ENCODE assay signal across 17 cellular contexts in the genomic region with DNA sequence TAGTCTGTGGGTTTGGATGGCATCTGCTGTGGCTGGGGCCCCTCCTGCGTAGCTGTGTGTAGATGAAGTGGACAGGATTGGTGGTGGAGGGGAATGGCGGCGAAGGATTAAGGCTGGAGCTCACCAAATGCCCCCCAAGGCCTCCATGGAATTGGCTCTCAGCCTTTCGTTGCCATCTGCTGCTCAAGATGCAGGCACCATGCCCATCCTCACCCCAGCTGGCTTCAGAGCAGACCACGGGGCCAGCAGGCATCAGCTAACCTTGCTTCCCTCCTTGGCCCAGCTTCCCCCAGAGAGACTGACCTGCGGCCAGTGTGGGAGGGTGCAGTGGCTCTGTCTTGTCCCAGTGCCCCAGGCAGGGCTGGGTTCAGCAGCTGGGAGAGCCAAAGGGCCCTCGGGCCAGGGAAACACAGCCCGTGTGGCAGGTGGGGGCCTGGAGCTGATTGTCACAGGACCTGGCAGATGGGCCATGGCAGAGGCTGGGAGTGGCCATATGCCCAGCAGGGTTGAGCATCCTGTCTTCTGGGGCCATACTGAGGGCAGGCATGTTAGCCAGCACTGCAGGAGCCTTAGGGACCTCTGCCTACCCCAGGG.
DNase-seq lines count a peak whose midpoint lies in the region; ATAC-seq, FAIRE-seq and TF ChIP-seq lines count a peak whose summit lies in the region.
"Had no signal": no experiment of that assay in that cellular context is flagged by ENCODE, and none has a peak within 500 bp of the region (broad histone marks: within the 10 kb centered on the region; RNA-seq: fewer than 3 reads in every experiment).

No MANE protein-coding gene starts in this region.

- peak; percentile 81 for DNase-seq in DMS 273 treated with DMSO at 0.1 percent for 48 hours (lab: John Stamatoyannopoulos, UW)
- peak; percentile 63 for DNase-seq in NCI-H2171 treated with DMSO at 0.1 percent for 48 hours (lab: John Stamatoyannopoulos, UW)
- DNase-seq in cerebellum (ENCODE audit: low spot score), result peak; percentile 84
- no peak for DNase-seq in HTR-8/SVneo (ENCODE audit: insufficient read length, low spot score)
- DNase-seq in GM10266 (ENCODE audit: extremely low spot score), result no peak
- no peak for DNase-seq in colonic mucosa
- DNase-seq in left cardiac atrium, result no peak
- DNase-seq: CD8-positive, alpha-beta memory T cell; HFFc6; NCI-H1048; NCI-H187 treated with DMSO at 0.1 percent for 48 hours; NCI-H510A; OCI-M1; SHP77 treated with DMSO at 0.1 percent for 48 hours; T-helper 1 cell had no signal

- TF ChIP-seq CTCF in GM10266 (IDR thresholded peaks at IDR 0.05; ENCODE audit: control insufficient read depth, insufficient read depth, low read depth, missing control alignments) (no peak), colonic mucosa (IDR thresholded peaks at IDR 0.05) (no peak)

- H3K9me3 ChIP-seq in colonic mucosa, result no peaks in the 10 kb centered on the region

- no peak for ATAC-seq in left cardiac atrium
- ATAC-seq: SK-N-SH treated with all-trans-retinoic acid at 6 μM for 48 hours had no signal

- intact Hi-C loops in colonic mucosa (cut with DNase I), result no loop called here
- intact Hi-C loops in left cardiac atrium (cut with DNase I), result no loop called here

- no peak overlapping the region for H3K9ac ChIP-seq in colonic mucosa (ENCODE audit: low read depth in 2 of 2, low read length in 2 of 2)

- H3K4me1 ChIP-seq in colonic mucosa, result no peaks in the 10 kb centered on the region

- no peak overlapping the region for H3K27ac ChIP-seq in colonic mucosa

- FAIRE-seq in HTR-8/SVneo (lab: Jason Lieb, UNC), result no peak
- FAIRE-seq: H1 had no signal

- H3K36me3 ChIP-seq in colonic mucosa, result peaks cover 11% of the 10 kb centered on the region

- no peak overlapping the region for H3K4me3 ChIP-seq in colonic mucosa

- H3K27me3 ChIP-seq in colonic mucosa, result no peaks in the 10 kb centered on the region

Comparison
In these comparisons a context has a peak if more than half of its experiments do, and no peak if none do; other contexts are left out.
1. DNase-seq: peak in DMS 273 treated with DMSO at 0.1 percent for 48 hours (single experiment), NCI-H2171 treated with DMSO at 0.1 percent for 48 hours (single experiment) and cerebellum (single experiment); none in HTR-8/SVneo (single experiment), GM10266 (single experiment), colonic mucosa (single experiment) and left cardiac atrium (single experiment).